In genomic region chr7:114832906-114833595, GRCh38 we compare ENCODE assay signal across 12 cellular contexts.
DNase-seq lines count a peak whose midpoint lies in the region; ATAC-seq, FAIRE-seq and TF ChIP-seq lines count a peak whose summit lies in the region.
"Had no signal": no experiment of that assay in that cellular context is flagged by ENCODE, and none has a peak within 500 bp of the region (broad histone marks: within the 10 kb centered on the region; RNA-seq: fewer than 3 reads in every experiment).

No MANE protein-coding gene starts in this region.

- no peak overlapping the region for H3K4me3 Mint-ChIP-seq in activated naive CD8-positive, alpha-beta T cell
- no peak overlapping the region for H3K4me3 Mint-ChIP-seq in osteocyte (ENCODE audit: unreplicated experiment)

- peaks cover 2% of the 10 kb centered on the region for H3K27me3 Mint-ChIP-seq in activated naive CD8-positive, alpha-beta T cell
- H3K27me3 Mint-ChIP-seq in osteocyte (ENCODE audit: unreplicated experiment) = peaks cover 2% of the 10 kb centered on the region

- DNase-seq in GM20000 (ENCODE audit: low spot score) (peak; percentile 39), SIG-M5 (lab: John Stamatoyannopoulos, UW) (no peak), osteocyte (ENCODE audit: extremely low spot score, unreplicated experiment) (no peak), H54 (ENCODE audit: insufficient read length, low spot score) (no peak)
- DNase-seq: activated CD4-positive, alpha-beta T cell treated with anti-CD3 and anti-CD28 coated beads, Interleukin-2, amount 50 U/mL, for 1 hour; NCI-H2081; RPMI8226; spleen had no signal

- H3K4me1 Mint-ChIP-seq in activated naive CD8-positive, alpha-beta T cell (ENCODE audit: low read depth) = peaks cover 5% of the 10 kb centered on the region
- H3K4me1 Mint-ChIP-seq in osteocyte (ENCODE audit: unreplicated experiment) = no peaks in the 10 kb centered on the region

- no peak for FAIRE-seq in H54 (lab: Jason Lieb, UNC)
- FAIRE-seq: frontal cortex had no signal

- H3K27ac Mint-ChIP-seq in activated naive CD8-positive, alpha-beta T cell = peak overlapping the region; percentile 79
- no peak overlapping the region for H3K27ac Mint-ChIP-seq in osteocyte (ENCODE audit: unreplicated experiment)

- TF ChIP-seq CTCF in GM20000 (IDR thresholded peaks at IDR 0.05; ENCODE audit: extremely low read depth, missing control alignments) = no peak
- no peak for TF ChIP-seq CTCF in osteocyte (IDR thresholded peaks at IDR 0.05)

- TF ChIP-seq POLR2A in H54 (IDR thresholded peaks at IDR 0.05; ENCODE audit: low read depth, low read length) = no peak

- H3K9me3 Mint-ChIP-seq in activated naive CD8-positive, alpha-beta T cell (ENCODE audit: low read depth) = no peaks in the 10 kb centered on the region
- peaks cover 5% of the 10 kb centered on the region for H3K9me3 Mint-ChIP-seq in osteocyte (ENCODE audit: unreplicated experiment)

- peak; percentile 94 for ATAC-seq in GM18861 (IDR thresholded peaks at IDR 0.05; ENCODE audit: unreplicated experiment)
- peak; percentile 90 for ATAC-seq in HG03045 (IDR thresholded peaks at IDR 0.05; ENCODE audit: unreplicated experiment)

- no peaks in the 10 kb centered on the region for H3K36me3 Mint-ChIP-seq in activated naive CD8-positive, alpha-beta T cell
- H3K36me3 Mint-ChIP-seq in osteocyte (ENCODE audit: unreplicated experiment) = no peaks in the 10 kb centered on the region
